Comparison of ENCODE assay signal across 12 cellular contexts in the genomic region with DNA sequence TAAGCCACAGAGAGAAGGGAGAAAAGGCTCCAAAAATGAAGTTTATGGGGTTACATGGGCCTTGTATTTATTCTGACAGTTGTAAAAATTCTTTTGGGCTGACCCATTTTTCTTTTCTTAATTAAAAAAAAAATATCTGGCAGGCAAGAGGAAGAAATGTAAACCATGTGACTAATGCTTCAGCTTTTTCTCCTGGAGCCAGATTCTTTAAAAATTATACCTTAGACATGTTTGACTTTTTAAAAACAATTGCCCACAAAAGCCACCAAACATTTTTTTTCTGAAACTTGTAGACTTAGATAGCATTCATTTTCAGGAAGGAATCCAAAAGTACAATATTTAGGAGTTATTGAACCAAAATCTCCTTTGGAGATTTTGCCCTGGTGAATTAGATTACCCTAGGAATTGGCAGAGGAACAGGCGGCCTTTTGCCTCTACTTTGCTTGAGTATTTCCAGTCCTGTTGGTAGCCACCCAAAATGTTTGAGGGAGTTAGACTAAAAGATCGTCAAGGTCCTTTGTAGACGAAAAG. TPM values are rescaled to one million over a fixed set of nuclear protein-coding genes. Genes with fewer than 3 reads are reported as not detected.
DNase-seq lines count a peak whose midpoint lies in the region; ATAC-seq and TF ChIP-seq lines count a peak whose summit lies in the region.
"Had no signal": no experiment of that assay in that cellular context is flagged by ENCODE, and none has a peak within 500 bp of the region (broad histone marks: within the 10 kb centered on the region; RNA-seq: fewer than 3 reads in every experiment).

No MANE protein-coding gene starts in this region.

- peak overlapping the region in 9 of 10 donors; percentile 13 to 73 (median 56) for H3K27ac ChIP-seq in heart right ventricle
- H3K27ac ChIP-seq in spleen, result peak overlapping the region; percentile 32 to 69 (median 60)

- intact Hi-C loops in heart right ventricle (cut with DNase I) (loop anchor here in 1 of 10 donors (5.0 kb wide), 1 partner anchor 50 kb away; no protein-coding TSS in a partner anchor), spleen (cut with DNase I; ENCODE audit: low total_unique reads) (no loop called here)

- H3K4me1 ChIP-seq in heart right ventricle (peaks cover 12 to 79% (median 48%) of the 10 kb centered on the region in 9 donors), spleen (peaks cover 3 to 73% (median 31%) of the 10 kb centered on the region in 6 donors)

- H3K4me3 ChIP-seq in heart right ventricle (no peak overlapping the region), spleen (no peak overlapping the region)
- H3K4me3 ChIP-seq: GM12878 had no signal

- H3K9me3 ChIP-seq in heart right ventricle (no peaks in the 10 kb centered on the region), spleen (no peaks in the 10 kb centered on the region)

- TF ChIP-seq POLR2A in spleen (IDR thresholded peaks at IDR 0.05), result no peak

- H3K36me3 ChIP-seq in heart right ventricle, result peaks cover 0 to 9% (median 0%) of the 10 kb centered on the region in 9 donors
- H3K36me3 ChIP-seq in spleen, result no peaks in the 10 kb centered on the region

- no peak for TF ChIP-seq CTCF in heart right ventricle (IDR thresholded peaks at IDR 0.05)
- TF ChIP-seq CTCF in spleen (IDR thresholded peaks at IDR 0.05 in 8 of 11, conservative IDR thresholded peaks at IDR 0.05 in 3 of 11), result no peak

- WGBS in heart right ventricle, 2 donors, result 40 to 50% methylated on average over 3 of the region's 3 CpGs
- WGBS in spleen, 5 donors, result 69 to 83% (median 70%) methylated on average over 3 of the region's 3 CpGs

- DNase-seq in EH (ENCODE audit: low read depth), result peak; percentile 88
- DNase-seq in astrocyte of the hippocampus (ENCODE audit: low read depth, low spot score), result peak; percentile 59
- peak in 1 of 2 donors; percentile 55 for DNase-seq in heart right ventricle
- no peak for DNase-seq in spleen
- no peak for DNase-seq in DMS79 treated with DMSO at 0.1 percent for 48 hours (lab: John Stamatoyannopoulos, UW)
- DNase-seq in iPS-NIHi7 (ENCODE audit: extremely low spot score), result no peak
- DNase-seq: activated CD4-positive, alpha-beta T cell treated with anti-CD3 and anti-CD28 coated beads, Interleukin-2, amount 10 ng/mL, durations not matched to agents 24 days and 14 days; MV-4-11; NCI-H69 had no signal

- ATAC-seq in heart right ventricle, result peak in 5 of 8 donors; percentile 40 to 68 (median 59)
- no peak for ATAC-seq in GM18858 (IDR thresholded peaks at IDR 0.05; ENCODE audit: unreplicated experiment)
- no peak for ATAC-seq in GM19452 (IDR thresholded peaks at IDR 0.05; ENCODE audit: unreplicated experiment)

- H3K27me3 ChIP-seq in heart right ventricle (no peaks in the 10 kb centered on the region), spleen (replicated peaks in 1 of 7) (no peaks in the 10 kb centered on the region)

RNA-seq across cellular contexts. Expression of a gene that starts 17.2 kb away (rescaled TPM):
- total RNA-seq in heart right ventricle, result 10 to 100 TPM; 12.6 to 33.4 (median 18.9) TPM
- polyA plus RNA-seq in heart right ventricle, result 1 to 10 TPM; 3.8 to 9.8 TPM
- total RNA-seq in spleen, result 100 to 1,000 TPM in 4 of 7 donors, 10 to 100 TPM in 3; 66.7 to 126 (median 102) TPM
- 10 to 100 TPM; 14.3 to 30.2 (median 14.8) TPM for polyA plus RNA-seq in spleen

Comparison
In these comparisons a context has a peak if more than half of its experiments do, and no peak if none do; other contexts are left out.
1. DNase-seq: peak in EH (single experiment) and astrocyte of the hippocampus (single experiment); none in spleen (single experiment), DMS79 treated with DMSO at 0.1 percent for 48 hours (single experiment) and iPS-NIHi7 (single experiment).
2. ATAC-seq: peak in heart right ventricle (5 of 8); none in GM18858 (single experiment) and GM19452 (single experiment).